In genomic region chr2:84201158-84201557, GRCh38 we compare ENCODE assay signal across 21 cellular contexts.
DNase-seq lines count a peak whose midpoint lies in the region; ATAC-seq, FAIRE-seq and TF ChIP-seq lines count a peak whose summit lies in the region.
"Had no signal": no experiment of that assay in that cellular context is flagged by ENCODE, and none has a peak within 500 bp of the region (broad histone marks: within the 10 kb centered on the region; RNA-seq: fewer than 3 reads in every experiment).

No MANE protein-coding gene starts in this region.

- no peak overlapping the region for H4K8ac ChIP-seq in neuronal stem cell (ENCODE audit: low read depth, low read length)

- H2BK5ac ChIP-seq in neuronal stem cell (ENCODE audit: low read length): no peak overlapping the region

- no peak overlapping the region for H3K23ac ChIP-seq in neuronal stem cell (ENCODE audit: low read depth, low read length, poor library complexity)

- peaks cover 12% of the 10 kb centered on the region for H3K27me3 Mint-ChIP-seq in Calu3 (ENCODE audit: unreplicated experiment)

- H4K91ac ChIP-seq in neuronal stem cell (ENCODE audit: low read depth, low read length, poor library complexity): no peak overlapping the region

- H3K4me1 Mint-ChIP-seq in Calu3 (ENCODE audit: low read depth, unreplicated experiment): no peaks in the 10 kb centered on the region
- H3K4me1 Mint-ChIP-seq: CD4-positive, CD25-positive, alpha-beta regulatory T cell; T-helper 17 cell had no signal

- H3K79me2 ChIP-seq in HepG2 (ENCODE audit: insufficient read depth, low read length): no peaks in the 10 kb centered on the region

- H3K4ac ChIP-seq in neuronal stem cell (ENCODE audit: low read length): no peak overlapping the region

- H3K79me1 ChIP-seq in neuronal stem cell (ENCODE audit: low read depth, low read length): no peaks in the 10 kb centered on the region

- no peak overlapping the region for H2BK120ac ChIP-seq in neuronal stem cell (ENCODE audit: low read depth, low read length)

- POLR2A ChIA-PET in HepG2 (lab: Yijun Ruan, JAX): no interaction called here

- DNase-seq in HepG2 (ENCODE audit: low spot score) (no peak), right lobe of liver (no peak), MV-4-11 (lab: John Stamatoyannopoulos, UW) (peak; percentile 78), SKM-1 treated with dmso at 0.1 percent for 144 hours (lab: John Stamatoyannopoulos, UW; ENCODE audit: unreplicated experiment) (peak; percentile 70), Calu3 (no peak), neuronal stem cell (ENCODE audit: low spot score) (no peak)
- DNase-seq: CD4-positive, CD25-positive, alpha-beta regulatory T cell; H7; HFFc6; NCI-H1105 treated with DMSO at 0.1 percent for 48 hours; NCI-H1694; NCI-H2081 treated with DMSO at 0.1 percent for 48 hours; NK-92 treated with Interleukin-12 subunit alpha and Interleukin-12 subunit beta, amount 100 ng/mL, for 24 hours; PC-9; T-helper 17 cell had no signal

- H2AK5ac ChIP-seq in neuronal stem cell (ENCODE audit: low read depth, low read length): no peak overlapping the region

- TF ChIP-seq POLR2A in HepG2 (IDR thresholded peaks at IDR 0.05; ENCODE audit: insufficient read depth in 1 of 2, low read depth in 2 of 2, low read length in 2 of 2) (no peak), right lobe of liver (IDR thresholded peaks at IDR 0.05) (no peak)

- no peaks in the 10 kb centered on the region for H3K36me3 Mint-ChIP-seq in Calu3 (ENCODE audit: insufficient read depth, unreplicated experiment)
- H3K36me3 Mint-ChIP-seq: CD4-positive, CD25-positive, alpha-beta regulatory T cell had no signal

- no peak for FAIRE-seq in HepG2 (lab: Jason Lieb, UNC)
- FAIRE-seq: GM12892, K562 had no signal

- no peak overlapping the region for H3K27ac Mint-ChIP-seq in Calu3 (ENCODE audit: unreplicated experiment)
- H3K27ac Mint-ChIP-seq: CD4-positive, CD25-positive, alpha-beta regulatory T cell; HFFc6; T-helper 17 cell had no signal

- peaks cover 5% of the 10 kb centered on the region for H3K9me3 Mint-ChIP-seq in Calu3 (ENCODE audit: low read depth, unreplicated experiment)

- ATAC-seq in HepG2: no peak
- ATAC-seq in right lobe of liver: no peak
- no peak for ATAC-seq in GM21360 (IDR thresholded peaks at IDR 0.05; ENCODE audit: unreplicated experiment)
- ATAC-seq in HG02970 (IDR thresholded peaks at IDR 0.05; ENCODE audit: low FRiP score, unreplicated experiment): no peak
- ATAC-seq: K562, T-helper 17 cell had no signal

- in situ Hi-C loops in HepG2 (cut with HindIII; ENCODE audit: extremely low pct_ligation_motif_present, low pct_unique_long_range_greater_than_20kb): no loop called here

- no peak overlapping the region for H3K4me3 Mint-ChIP-seq in Calu3 (ENCODE audit: low read depth, unreplicated experiment)
- H3K4me3 Mint-ChIP-seq: CD4-positive, CD25-positive, alpha-beta regulatory T cell; HFFc6; T-helper 17 cell had no signal

- H3K27ac ChIP-seq in HepG2 (ENCODE audit: extremely low read length, insufficient read depth, low read length): no peak overlapping the region
- no peak overlapping the region for H3K27ac ChIP-seq in right lobe of liver
- no peak overlapping the region for H3K27ac ChIP-seq in neuronal stem cell (replicated peaks; ENCODE audit: low read length)
- H3K27ac ChIP-seq: 22Rv1, PC-9, RWPE1 had no signal

- no peak overlapping the region for H3K4me2 ChIP-seq in HepG2 (ENCODE audit: low read depth, low read length)
- H3K4me2 ChIP-seq in neuronal stem cell (ENCODE audit: insufficient read depth, low read length, poor library complexity, severe bottlenecking): no peak overlapping the region
- H3K4me2 ChIP-seq: PC-9 had no signal

- intact Hi-C loops in HepG2 (cut with micrococcal nuclease; ENCODE audit: unreplicated experiment) (no loop called here), right lobe of liver (cut with DNase I) (no loop called here), Calu3 (cut with micrococcal nuclease; ENCODE audit: unreplicated experiment) (no loop called here)

- no peaks in the 10 kb centered on the region for H3K9me3 ChIP-seq in HepG2 (ENCODE audit: low read length)
- no peaks in the 10 kb centered on the region for H3K9me3 ChIP-seq in right lobe of liver
- no peaks in the 10 kb centered on the region for H3K9me3 ChIP-seq in neuronal stem cell (replicated peaks in 1 of 2; ENCODE audit: control insufficient read depth in 2 of 2, insufficient read depth in 1 of 2, low read depth in 1 of 2, low read length in 2 of 2)

- TF ChIP-seq EP300 in HepG2 (IDR thresholded peaks at IDR 0.05; ENCODE audit: low read depth in 2 of 2, low read length in 2 of 2) (no peak), HepG2 (CRISPR knock-in tag; IDR thresholded peaks at IDR 0.05; ENCODE audit: borderline replicate concordance) (no peak)

- no peak for TF ChIP-seq CTCF in HepG2 (CRISPR knock-in tag; IDR thresholded peaks at IDR 0.05)
- no peak for TF ChIP-seq CTCF in right lobe of liver (IDR thresholded peaks at IDR 0.05)
- no peak for TF ChIP-seq CTCF in Calu3 (IDR thresholded peaks at IDR 0.05; ENCODE audit: unreplicated experiment)

- H3K4me3 ChIP-seq in HepG2 (replicated peaks in 1 of 3; ENCODE audit: insufficient read depth in 1 of 3, low read depth in 2 of 3, low read length in 3 of 3) (no peak overlapping the region), right lobe of liver (no peak overlapping the region), neuronal stem cell (ENCODE audit: low read length in 2 of 2) (no peak overlapping the region)
- H3K4me3 ChIP-seq: K562, PC-9 had no signal

- no peak overlapping the region for H3K9ac ChIP-seq in HepG2 (ENCODE audit: insufficient read depth, low read depth, low read length)
- H3K9ac ChIP-seq in neuronal stem cell (ENCODE audit: low read depth, low read length, poor library complexity): no peak overlapping the region

- no peak overlapping the region for H2BK12ac ChIP-seq in neuronal stem cell (ENCODE audit: low read length)

- H3K27me3 ChIP-seq in HepG2 (ENCODE audit: control insufficient read depth in 1 of 2, insufficient read depth in 2 of 2, low read length in 2 of 2) (peaks cover 0 to 5% of the 10 kb centered on the region in 2 experiments; a peak in 2 of 5 replicates), right lobe of liver (no peaks in the 10 kb centered on the region), neuronal stem cell (ENCODE audit: control insufficient read depth in 3 of 3, insufficient read depth in 3 of 3, low read depth in 1 of 3, low read length in 3 of 3) (no peaks in the 10 kb centered on the region)

- H3K36me3 ChIP-seq in HepG2 (replicated peaks in 1 of 2; ENCODE audit: control insufficient read depth in 1 of 2, insufficient read depth in 2 of 2, low read length in 2 of 2) (no peaks in the 10 kb centered on the region), right lobe of liver (no peaks in the 10 kb centered on the region), neuronal stem cell (replicated peaks in 1 of 2; ENCODE audit: control insufficient read depth in 2 of 2, insufficient read depth in 2 of 2, low read length in 2 of 2) (no peaks in the 10 kb centered on the region)

- no peak for TF ChIP-seq RAD21 in HepG2 (CRISPR knock-in tag; IDR thresholded peaks at IDR 0.05)

- 32% methylated on average over 5 of the region's 5 CpGs for WGBS in HepG2 (ENCODE audit: low lambda C conversion rate)
- WGBS in right lobe of liver (ENCODE audit: insufficient coverage, low coverage, low lambda C conversion rate, missing lambda C conversion rate): 48% methylated on average over 5 of the region's 5 CpGs
- WGBS in neuronal stem cell (ENCODE audit: extremely low coverage in 2 of 2, insufficient read length in 2 of 2, insufficient replicate concordance in 1 of 2), 2 donors: no CpG with 5 or more reads among the region's 5 CpGs

- no peak overlapping the region for H3K14ac ChIP-seq in neuronal stem cell (ENCODE audit: low read length)

- H2AFZ ChIP-seq in HepG2 (ENCODE audit: low read length) (no peak overlapping the region), neuronal stem cell (ENCODE audit: low read length) (no peak overlapping the region)
- H2AFZ ChIP-seq: PC-9 had no signal

- BruUV-seq in HepG2 (replicated peaks; lab: Mats Ljungman, UMichigan): no TSS peak
- no TSS peak for BruUV-seq in Calu3 (replicated peaks; lab: Mats Ljungman, UMichigan)

- H3K4me1 ChIP-seq in HepG2 (ENCODE audit: insufficient read depth, low read length) (no peaks in the 10 kb centered on the region), right lobe of liver (no peaks in the 10 kb centered on the region), neuronal stem cell (ENCODE audit: control insufficient read depth in 2 of 2, insufficient read depth in 1 of 2, low read depth in 1 of 2, low read length in 2 of 2) (no peaks in the 10 kb centered on the region)

- CTCF ChIA-PET in HepG2 (lab: Yijun Ruan, JAX; ENCODE audit: low intra/inter-chr PET ratio, low total read pairs) (no interaction called here), Calu3 (lab: Charles Lee) (no interaction called here)

- H2BK15ac ChIP-seq in neuronal stem cell (ENCODE audit: low read length): no peak overlapping the region

- no peaks in the 10 kb centered on the region for H4K20me1 ChIP-seq in HepG2 (ENCODE audit: insufficient read depth, low read length)

- no peak overlapping the region for H3K18ac ChIP-seq in neuronal stem cell (ENCODE audit: low read length)

TF ChIP-seq in HepG2, 621 proteins besides CTCF, POLR2A, EP300 and RAD21:
- TF ChIP-seq ZNF564 (CRISPR knock-in tag; IDR thresholded peaks at IDR 0.05) (0 out of 2 replicates have a peak, but pooled peaks have one; percentile 48), CCAR2 (optimal IDR thresholded peaks at IDR 0.05; ENCODE audit: low read depth, low read length) (no peak)

Comparison
In these comparisons a context has a peak if more than half of its experiments do, and no peak if none do; other contexts are left out.
1. DNase-seq: peak in MV-4-11 (single experiment) and SKM-1 treated with dmso at 0.1 percent for 144 hours (single experiment); none in HepG2 (single experiment), right lobe of liver (0 of 3), Calu3 (single experiment) and neuronal stem cell (single experiment).